Comparison of ENCODE assay signal across 11 cellular contexts in genomic region chr14:49044981-49045380, GRCh38.
"Had no signal": no experiment of that assay in that cellular context is flagged by ENCODE, and none has a peak within 500 bp of the region (broad histone marks: within the 10 kb centered on the region; RNA-seq: fewer than 3 reads in every experiment).

No MANE protein-coding gene starts in this region.

- H3K4me1 Mint-ChIP-seq: GM23338, H9 had no signal

- ATAC-seq: GM23338, HCT116 had no signal

- H3K4me3 Mint-ChIP-seq: GM23338, H9, HFFc6 had no signal

- H3K4me1 ChIP-seq: HAP-1 had no signal

- H3K9me3 Mint-ChIP-seq: GM23338, H9 had no signal

- DNase-seq: GM23248, GOT3, H7, H9, HCEC 1CT, HFFc6 had no signal

- H3K36me3 ChIP-seq: HAP-1 had no signal

- H3K9me3 ChIP-seq: HAP-1 had no signal

- H2AFZ ChIP-seq: GM23248, GM23338 had no signal

- FAIRE-seq: H1, H54 had no signal

- H3K4me3 ChIP-seq: GM23248, GM23338, HAP-1 had no signal

- H3K27ac ChIP-seq: GM23248 had no signal

- H3K4me2 ChIP-seq: GM23338 had no signal

- H3K9ac ChIP-seq: GM23248 had no signal

- H3K27ac Mint-ChIP-seq: GM23338, HFFc6 had no signal
